In the genomic region with DNA sequence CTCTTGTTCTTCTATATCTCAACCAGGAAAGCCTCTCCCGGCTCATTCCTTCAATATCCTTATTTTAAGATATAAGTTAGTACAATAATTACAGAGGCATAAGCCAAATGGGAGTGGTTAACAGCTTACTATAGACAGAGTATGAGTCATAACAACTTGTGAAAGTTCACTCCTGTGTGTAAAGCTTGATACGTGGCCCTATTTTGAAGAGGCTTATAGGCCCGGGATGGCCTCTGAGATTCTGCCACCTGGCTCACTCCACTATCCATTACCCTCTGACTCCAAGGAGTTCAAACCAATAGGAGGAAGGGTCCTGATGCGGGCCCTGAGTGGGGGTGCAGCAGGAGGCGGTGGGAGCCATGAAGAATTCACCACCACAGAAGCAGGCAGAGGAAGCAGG, we compare ENCODE assay signal across 8 cellular contexts. TPM values are rescaled to one million over a fixed set of nuclear protein-coding genes. Genes with fewer than 3 reads are reported as not detected.
DNase-seq lines count a peak whose midpoint lies in the region; ATAC-seq and TF ChIP-seq lines count a peak whose summit lies in the region.

No MANE protein-coding gene starts in this region.

- H3K4me3 ChIP-seq in heart right ventricle (no peak overlapping the region), right lobe of liver (no peak overlapping the region)

- WGBS in heart right ventricle, 2 donors: 57% methylated on average over 5 of the region's 5 CpGs
- WGBS in right lobe of liver (ENCODE audit: insufficient coverage, low coverage, low lambda C conversion rate, missing lambda C conversion rate): 61% methylated on average over 5 of the region's 5 CpGs

- no peak for TF ChIP-seq POLR2A in right lobe of liver (IDR thresholded peaks at IDR 0.05)

- H3K9me3 ChIP-seq in heart right ventricle (no peaks in the 10 kb centered on the region), right lobe of liver (no peaks in the 10 kb centered on the region)

- intact Hi-C loops in heart right ventricle (cut with DNase I): loop anchor here in 2 of 10 donors (5.0 kb wide), 1 partner anchor 37 kb away; a partner anchor contains a TSS
- intact Hi-C loops in left ventricle myocardium superior (cut with micrococcal nuclease): no loop called here
- intact Hi-C loops in right lobe of liver (cut with DNase I): no loop called here

- H3K4me1 ChIP-seq in heart right ventricle (peaks cover 19 to 91% (median 81%) of the 10 kb centered on the region in 9 donors), right lobe of liver (peaks cover 0 to 58% (median 34%) of the 10 kb centered on the region in 4 donors)

- TF ChIP-seq CTCF in heart right ventricle (IDR thresholded peaks at IDR 0.05): no peak
- no peak for TF ChIP-seq CTCF in right lobe of liver (IDR thresholded peaks at IDR 0.05)

- ATAC-seq in heart right ventricle: peak in 4 of 8 donors; percentile 3 to 48 (median 38)
- ATAC-seq in left ventricle myocardium superior: no peak
- peak; percentile 83 for ATAC-seq in HG02885 (IDR thresholded peaks at IDR 0.05; ENCODE audit: poor library complexity, unreplicated experiment)
- peak in 2 of 4 donors; percentile 20 to 48 for ATAC-seq in right lobe of liver

- peaks cover 0 to 97% (median 25%) of the 10 kb centered on the region in 9 donors for H3K36me3 ChIP-seq in heart right ventricle
- peaks cover 3 to 68% (median 32%) of the 10 kb centered on the region in 4 donors for H3K36me3 ChIP-seq in right lobe of liver

- no peaks in the 10 kb centered on the region for H3K27me3 ChIP-seq in heart right ventricle
- H3K27me3 ChIP-seq in right lobe of liver: no peaks in the 10 kb centered on the region

- H3K27ac ChIP-seq in heart right ventricle (peak overlapping the region in 6 of 10 donors; percentile 1 to 69 (median 38)), right lobe of liver (peak overlapping the region; percentile 32 to 80 (median 50))

- DNase-seq in heart right ventricle: no peak
- DNase-seq in left ventricle myocardium superior: no peak
- peak; percentile 4 for DNase-seq in SIG-M5 (lab: John Stamatoyannopoulos, UW)
- DNase-seq in right lobe of liver: peak in 1 of 3 donors; percentile 36
- DNase-seq in NCI-H1105 treated with DMSO at 0.1 percent for 48 hours (lab: John Stamatoyannopoulos, UW): no peak
- DNase-seq in NCI-H2081 treated with DMSO at 0.1 percent for 48 hours (lab: John Stamatoyannopoulos, UW): no peak
- no peak for DNase-seq in NCI-H69 (lab: John Stamatoyannopoulos, UW)

RNA-seq across cellular contexts. Expression of a gene that starts 36.6 kb away (rescaled TPM):
- total RNA-seq in heart right ventricle (100 to 1,000 TPM in 1 of 10 donors, 10 to 100 TPM in 9; 30.0 to 117 (median 43.1) TPM), left ventricle myocardium superior (42.5 TPM), right lobe of liver (100 to 1,000 TPM in 1 of 6 experiments, 10 to 100 TPM in 5; 48.5 to 145 (median 79.5) TPM)
- polyA plus RNA-seq in heart right ventricle: 10 to 100 TPM; 14.8 to 29.0 TPM

RNA-seq across cellular contexts. Expression of a gene that starts 54.0 kb away (rescaled TPM):
- total RNA-seq in heart right ventricle (10 to 100 TPM; 14.9 to 18.5 (median 17.3) TPM), left ventricle myocardium superior (16.3 TPM), right lobe of liver (10 to 100 TPM in 2 of 6 experiments, 1 to 10 TPM in 4; 7.0 to 10.4 (median 8.5) TPM)
- polyA plus RNA-seq in heart right ventricle: 1 to 10 TPM; 5.8 to 8.5 TPM
